ENCODE assay signal across 21 cellular contexts in the genomic region with DNA sequence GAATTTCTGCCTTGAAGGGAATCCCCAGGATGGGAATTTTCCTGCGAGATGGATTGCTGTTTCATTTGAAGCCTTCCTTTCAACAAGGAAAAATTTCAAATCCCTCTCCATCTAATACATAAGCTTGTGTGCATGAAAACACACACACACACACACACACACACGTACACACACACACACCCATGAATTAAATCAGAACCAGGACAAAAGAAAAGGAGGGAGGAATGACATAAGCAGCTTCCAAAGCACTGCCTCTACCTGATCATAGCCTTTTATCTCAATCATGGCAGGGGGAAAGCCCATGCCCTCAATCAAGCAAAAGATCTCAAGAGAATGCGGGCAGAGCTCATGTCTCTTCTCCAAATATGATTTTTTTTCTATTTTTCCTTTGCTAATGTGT.
"Had no signal": no experiment of that assay in that cellular context is flagged by ENCODE, and none has a peak within 500 bp of the region (broad histone marks: within the 10 kb centered on the region; RNA-seq: fewer than 3 reads in every experiment).

No MANE protein-coding gene starts in this region.

- H3K27ac Mint-ChIP-seq: activated CD4-positive, alpha-beta memory T cell treated with anti-CD3 and anti-CD28 coated beads, Interleukin-2, amount 10 ng/mL, durations not matched to agents 7 days and 5 days; activated naive CD4-positive, alpha-beta T cell treated with anti-CD3 and anti-CD28 coated beads, Interleukin-2, amount 10 ng/mL, durations not matched to agents 7 days and 5 days; activated naive CD8-positive, alpha-beta T cell treated with anti-CD3 and anti-CD28 coated beads, Interleukin-2, amount 10 ng/mL, durations not matched to agents 7 days and 5 days; activated T-helper 17 cell treated with anti-CD3 and anti-CD28 coated beads, Interleukin-2, amount 50 U/mL, for 72 hours; IgD-negative memory B cell had no signal

- H3K27ac ChIP-seq: adrenal gland, KMS-11, VCaP had no signal

- ATAC-seq: activated T-helper 17 cell treated with anti-CD3 and anti-CD28 coated beads, Interleukin-2, amount 50 U/mL, for 72 hours had no signal

- H3K4me3 Mint-ChIP-seq: activated CD4-positive, alpha-beta memory T cell treated with anti-CD3 and anti-CD28 coated beads, Interleukin-2, amount 10 ng/mL, durations not matched to agents 7 days and 5 days; activated naive CD4-positive, alpha-beta T cell treated with anti-CD3 and anti-CD28 coated beads, Interleukin-2, amount 10 ng/mL, durations not matched to agents 7 days and 5 days; activated naive CD8-positive, alpha-beta T cell treated with anti-CD3 and anti-CD28 coated beads, Interleukin-2, amount 10 ng/mL, durations not matched to agents 7 days and 5 days; activated T-helper 17 cell treated with anti-CD3 and anti-CD28 coated beads, Interleukin-2, amount 50 U/mL, for 72 hours; IgD-negative memory B cell had no signal

- H3K4me1 Mint-ChIP-seq: activated CD4-positive, alpha-beta memory T cell treated with anti-CD3 and anti-CD28 coated beads, Interleukin-2, amount 10 ng/mL, durations not matched to agents 7 days and 5 days; activated naive CD4-positive, alpha-beta T cell treated with anti-CD3 and anti-CD28 coated beads, Interleukin-2, amount 10 ng/mL, durations not matched to agents 7 days and 5 days; activated naive CD8-positive, alpha-beta T cell treated with anti-CD3 and anti-CD28 coated beads, Interleukin-2, amount 10 ng/mL, durations not matched to agents 7 days and 5 days; activated T-helper 17 cell treated with anti-CD3 and anti-CD28 coated beads, Interleukin-2, amount 50 U/mL, for 72 hours had no signal

- H3K4me2 ChIP-seq: KMS-11 had no signal

- H3K9me3 ChIP-seq: adrenal gland had no signal

- H3K4me3 ChIP-seq: adrenal gland had no signal

- DNase-seq: activated CD4-positive, alpha-beta memory T cell treated with anti-CD3 and anti-CD28 coated beads, Interleukin-2, amount 10 ng/mL, durations not matched to agents 7 days and 5 days; activated CD4-positive, alpha-beta T cell treated with anti-CD3 and anti-CD28 coated beads, Interleukin-2, amount 50 U/mL, for 1 hour; activated CD4-positive, CD25-positive, alpha-beta regulatory T cell; activated gamma-delta T cell treated with Interleukin-2 at 50 U/mL for 16 hours; activated naive CD4-positive, alpha-beta T cell treated with anti-CD3 and anti-CD28 coated beads, Interleukin-2, amount 10 ng/mL, durations not matched to agents 7 days and 5 days; activated naive CD8-positive, alpha-beta T cell treated with anti-CD3 and anti-CD28 coated beads, Interleukin-2, amount 10 ng/mL, durations not matched to agents 7 days and 5 days; activated T-cell treated with anti-CD3 and anti-CD28 coated beads for 4 hours; activated T-cell treated with anti-CD3 and anti-CD28 coated beads, Interleukin-2, amount 50 U/mL, for 48 hours; adrenal gland; anterior cingulate cortex; NCI-H1092; NCI-H1930; NCI-H2107; NCI-H526; NCI-H774; SIG-M5; T-helper 1 cell had no signal

- H3K9me3 Mint-ChIP-seq: activated CD4-positive, alpha-beta memory T cell treated with anti-CD3 and anti-CD28 coated beads, Interleukin-2, amount 10 ng/mL, durations not matched to agents 7 days and 5 days; activated naive CD4-positive, alpha-beta T cell treated with anti-CD3 and anti-CD28 coated beads, Interleukin-2, amount 10 ng/mL, durations not matched to agents 7 days and 5 days; activated T-helper 17 cell treated with anti-CD3 and anti-CD28 coated beads, Interleukin-2, amount 50 U/mL, for 72 hours; IgD-negative memory B cell had no signal

- H3K9ac ChIP-seq: KMS-11 had no signal

- H3K36me3 ChIP-seq: adrenal gland had no signal

- H3K4me1 ChIP-seq: adrenal gland had no signal

- H3K27me3 ChIP-seq: adrenal gland had no signal

- H3K27me3 Mint-ChIP-seq: activated CD4-positive, alpha-beta memory T cell treated with anti-CD3 and anti-CD28 coated beads, Interleukin-2, amount 10 ng/mL, durations not matched to agents 7 days and 5 days; activated naive CD4-positive, alpha-beta T cell treated with anti-CD3 and anti-CD28 coated beads, Interleukin-2, amount 10 ng/mL, durations not matched to agents 7 days and 5 days; activated naive CD8-positive, alpha-beta T cell treated with anti-CD3 and anti-CD28 coated beads, Interleukin-2, amount 10 ng/mL, durations not matched to agents 7 days and 5 days; activated T-helper 17 cell treated with anti-CD3 and anti-CD28 coated beads, Interleukin-2, amount 50 U/mL, for 72 hours had no signal

- H3K36me3 Mint-ChIP-seq: activated naive CD4-positive, alpha-beta T cell treated with anti-CD3 and anti-CD28 coated beads, Interleukin-2, amount 10 ng/mL, durations not matched to agents 7 days and 5 days; activated naive CD8-positive, alpha-beta T cell treated with anti-CD3 and anti-CD28 coated beads, Interleukin-2, amount 10 ng/mL, durations not matched to agents 7 days and 5 days; IgD-negative memory B cell had no signal
